ENCODE assay signal across 1 cellular context in genomic region chr4:153564630-153565525, GRCh38.
TF ChIP-seq lines count a peak whose summit lies in the region.

No MANE protein-coding gene starts in this region.

TF ChIP-seq in HepG2, 621 proteins besides CTCF, POLR2A, EP300 and RAD21 (continued from another document and continues in another):
- TF ChIP-seq, protein P1, sequence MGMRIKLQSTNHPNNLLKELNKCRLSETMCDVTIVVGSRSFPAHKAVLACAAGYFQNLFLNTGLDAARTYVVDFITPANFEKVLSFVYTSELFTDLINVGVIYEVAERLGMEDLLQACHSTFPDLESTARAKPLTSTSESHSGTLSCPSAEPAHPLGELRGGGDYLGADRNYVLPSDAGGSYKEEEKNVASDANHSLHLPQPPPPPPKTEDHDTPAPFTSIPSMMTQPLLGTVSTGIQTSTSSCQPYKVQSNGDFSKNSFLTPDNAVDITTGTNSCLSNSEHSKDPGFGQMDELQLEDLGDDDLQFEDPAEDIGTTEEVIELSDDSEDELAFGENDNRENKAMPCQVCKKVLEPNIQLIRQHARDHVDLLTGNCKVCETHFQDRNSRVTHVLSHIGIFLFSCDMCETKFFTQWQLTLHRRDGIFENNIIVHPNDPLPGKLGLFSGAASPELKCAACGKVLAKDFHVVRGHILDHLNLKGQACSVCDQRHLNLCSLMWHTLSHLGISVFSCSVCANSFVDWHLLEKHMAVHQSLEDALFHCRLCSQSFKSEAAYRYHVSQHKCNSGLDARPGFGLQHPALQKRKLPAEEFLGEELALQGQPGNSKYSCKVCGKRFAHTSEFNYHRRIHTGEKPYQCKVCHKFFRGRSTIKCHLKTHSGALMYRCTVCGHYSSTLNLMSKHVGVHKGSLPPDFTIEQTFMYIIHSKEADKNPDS (CRISPR knock-in tag; IDR thresholded peaks at IDR 0.05), result no peak
- TF ChIP-seq ELF4 (CRISPR knock-in tag; IDR thresholded peaks at IDR 0.05; ENCODE audit: borderline replicate concordance) (no peak), NFKB2 (CRISPR knock-in tag; IDR thresholded peaks at IDR 0.05; ENCODE audit: borderline replicate concordance) (no peak), SOX5 (CRISPR knock-in tag; IDR thresholded peaks at IDR 0.05; ENCODE audit: borderline replicate concordance) (peak; percentile 96), ETV5 (CRISPR knock-in tag; IDR thresholded peaks at IDR 0.05; ENCODE audit: borderline replicate concordance) (peak; percentile 41; the same call in 1 of the 2 replicates), NFYC (CRISPR knock-in tag; IDR thresholded peaks at IDR 0.05) (no peak), ZNF841 (CRISPR knock-in tag; IDR thresholded peaks at IDR 0.05; ENCODE audit: borderline replicate concordance) (no peak), KDM1A (CRISPR knock-in tag; IDR thresholded peaks at IDR 0.05) (peak; percentile 57; the same call in 1 of the 2 replicates), BCL6 (CRISPR knock-in tag; IDR thresholded peaks at IDR 0.05) (peak; percentile 85; the same call in 1 of the 2 replicates), JUN (CRISPR knock-in tag; IDR thresholded peaks at IDR 0.05) (peak; percentile 95), ZNF275 (CRISPR knock-in tag; IDR thresholded peaks at IDR 0.05; ENCODE audit: borderline replicate concordance) (no peak; the same call in 1 of the 2 replicates), ZNF652 (CRISPR knock-in tag; IDR thresholded peaks at IDR 0.05; ENCODE audit: borderline replicate concordance, low read depth) (no peak; the same call in 1 of the 2 replicates), ZNF460 (CRISPR knock-in tag; IDR thresholded peaks at IDR 0.05; ENCODE audit: borderline replicate concordance) (no peak; the same call in 1 of the 2 replicates), RAD51 (IDR thresholded peaks at IDR 0.05; ENCODE audit: borderline replicate concordance) (no peak), ZNF839 (CRISPR knock-in tag; IDR thresholded peaks at IDR 0.05; ENCODE audit: borderline replicate concordance) (no peak), ZNF354B (CRISPR knock-in tag; IDR thresholded peaks at IDR 0.05) (no peak), ZSCAN5A (CRISPR knock-in tag; IDR thresholded peaks at IDR 0.05; ENCODE audit: borderline replicate concordance) (0 out of 2 replicates have a peak, but pooled peaks have one; percentile 68), SNAI1 (CRISPR knock-in tag; IDR thresholded peaks at IDR 0.05; ENCODE audit: borderline replicate concordance) (no peak), ZNF414 (CRISPR knock-in tag; IDR thresholded peaks at IDR 0.05) (0 out of 2 replicates have a peak, but pooled peaks have one; percentile 67), CENPT (CRISPR knock-in tag; IDR thresholded peaks at IDR 0.05; ENCODE audit: low read depth) (no peak), THAP11 (CRISPR knock-in tag; IDR thresholded peaks at IDR 0.05) (peak; percentile 76), GRHL1 (CRISPR knock-in tag; conservative IDR thresholded peaks at IDR 0.05) (no peak), TCF7 (IDR thresholded peaks at IDR 0.05; ENCODE audit: low read depth) (peak; percentile 44), ZNF143 (CRISPR knock-in tag; IDR thresholded peaks at IDR 0.05) (no peak), ZNF549 (CRISPR knock-in tag; IDR thresholded peaks at IDR 0.05) (no peak), ZNF552 (CRISPR knock-in tag; IDR thresholded peaks at IDR 0.05; ENCODE audit: borderline replicate concordance) (no peak), ZNF850 (CRISPR knock-in tag; conservative IDR thresholded peaks at IDR 0.05) (no peak), ZNF567 (CRISPR knock-in tag; IDR thresholded peaks at IDR 0.05; ENCODE audit: borderline replicate concordance) (no peak), ZNF484 (CRISPR knock-in tag; IDR thresholded peaks at IDR 0.05; ENCODE audit: borderline replicate concordance, low read depth) (no peak), ZNF577 (CRISPR knock-in tag; IDR thresholded peaks at IDR 0.05; ENCODE audit: borderline replicate concordance, low read depth) (no peak), BATF2 (CRISPR knock-in tag; IDR thresholded peaks at IDR 0.05) (no peak), UBTF (CRISPR knock-in tag; IDR thresholded peaks at IDR 0.05) (no peak), ZBTB43 (CRISPR knock-in tag; conservative IDR thresholded peaks at IDR 0.05) (no peak), ZNF784 (CRISPR knock-in tag; IDR thresholded peaks at IDR 0.05; ENCODE audit: borderline replicate concordance) (no peak), ZNF430 (CRISPR knock-in tag; IDR thresholded peaks at IDR 0.05) (peak; percentile 83; the same call in 1 of the 2 replicates), PAF1 (CRISPR knock-in tag; IDR thresholded peaks at IDR 0.05) (no peak), BRCA1 (CRISPR knock-in tag; IDR thresholded peaks at IDR 0.05) (no peak), ZNF878 (CRISPR knock-in tag; IDR thresholded peaks at IDR 0.05) (peak; percentile 38; the same call in 1 of the 2 replicates), DMAP1 (CRISPR knock-in tag; IDR thresholded peaks at IDR 0.05) (0 out of 2 replicates have a peak, but pooled peaks have one; percentile 61), FOXA1 (IDR thresholded peaks at IDR 0.05) (peak; percentile 86), FOXA1 (CRISPR knock-in tag; IDR thresholded peaks at IDR 0.05) (peak; percentile 95), ZNF501 (CRISPR knock-in tag; IDR thresholded peaks at IDR 0.05) (no peak; the same call in 1 of the 2 replicates), AGO1 (IDR thresholded peaks at IDR 0.05; ENCODE audit: low read depth, low read length, poor library complexity, severe bottlenecking) (no peak)
- TF ChIP-seq, protein P2, sequence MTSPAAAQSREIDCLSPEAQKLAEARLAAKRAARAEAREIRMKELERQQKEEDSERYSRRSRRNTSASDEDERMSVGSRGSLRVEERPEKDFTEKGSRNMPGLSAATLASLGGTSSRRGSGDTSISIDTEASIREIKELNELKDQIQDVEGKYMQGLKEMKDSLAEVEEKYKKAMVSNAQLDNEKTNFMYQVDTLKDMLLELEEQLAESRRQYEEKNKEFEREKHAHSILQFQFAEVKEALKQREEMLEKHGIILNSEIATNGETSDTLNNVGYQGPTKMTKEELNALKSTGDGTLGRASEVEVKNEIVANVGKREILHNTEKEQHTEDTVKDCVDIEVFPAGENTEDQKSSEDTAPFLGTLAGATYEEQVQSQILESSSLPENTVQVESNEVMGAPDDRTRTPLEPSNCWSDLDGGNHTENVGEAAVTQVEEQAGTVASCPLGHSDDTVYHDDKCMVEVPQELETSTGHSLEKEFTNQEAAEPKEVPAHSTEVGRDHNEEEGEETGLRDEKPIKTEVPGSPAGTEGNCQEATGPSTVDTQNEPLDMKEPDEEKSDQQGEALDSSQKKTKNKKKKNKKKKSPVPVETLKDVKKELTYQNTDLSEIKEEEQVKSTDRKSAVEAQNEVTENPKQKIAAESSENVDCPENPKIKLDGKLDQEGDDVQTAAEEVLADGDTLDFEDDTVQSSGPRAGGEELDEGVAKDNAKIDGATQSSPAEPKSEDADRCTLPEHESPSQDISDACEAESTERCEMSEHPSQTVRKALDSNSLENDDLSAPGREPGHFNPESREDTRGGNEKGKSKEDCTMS (CRISPR knock-in tag; conservative IDR thresholded peaks at IDR 0.05), result no peak
- TF ChIP-seq, protein P3, sequence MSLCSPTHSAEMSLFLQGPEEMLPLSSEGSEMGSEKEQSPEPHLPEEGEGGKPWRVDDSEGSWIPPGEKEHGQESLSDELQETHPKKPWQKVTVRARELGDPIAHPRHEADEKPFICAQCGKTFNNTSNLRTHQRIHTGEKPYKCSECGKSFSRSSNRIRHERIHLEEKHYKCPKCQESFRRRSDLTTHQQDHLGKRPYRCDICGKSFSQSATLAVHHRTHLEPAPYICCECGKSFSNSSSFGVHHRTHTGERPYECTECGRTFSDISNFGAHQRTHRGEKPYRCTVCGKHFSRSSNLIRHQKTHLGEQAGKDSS (CRISPR knock-in tag; IDR thresholded peaks at IDR 0.05; ENCODE audit: borderline replicate concordance, low read depth), result peak; percentile 70; the same call in 1 of the 2 replicates
- TF ChIP-seq, protein P4, sequence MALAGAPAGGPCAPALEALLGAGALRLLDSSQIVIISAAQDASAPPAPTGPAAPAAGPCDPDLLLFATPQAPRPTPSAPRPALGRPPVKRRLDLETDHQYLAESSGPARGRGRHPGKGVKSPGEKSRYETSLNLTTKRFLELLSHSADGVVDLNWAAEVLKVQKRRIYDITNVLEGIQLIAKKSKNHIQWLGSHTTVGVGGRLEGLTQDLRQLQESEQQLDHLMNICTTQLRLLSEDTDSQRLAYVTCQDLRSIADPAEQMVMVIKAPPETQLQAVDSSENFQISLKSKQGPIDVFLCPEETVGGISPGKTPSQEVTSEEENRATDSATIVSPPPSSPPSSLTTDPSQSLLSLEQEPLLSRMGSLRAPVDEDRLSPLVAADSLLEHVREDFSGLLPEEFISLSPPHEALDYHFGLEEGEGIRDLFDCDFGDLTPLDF (CRISPR knock-in tag; IDR thresholded peaks at IDR 0.05), result no peak
- TF ChIP-seq, protein P5, sequence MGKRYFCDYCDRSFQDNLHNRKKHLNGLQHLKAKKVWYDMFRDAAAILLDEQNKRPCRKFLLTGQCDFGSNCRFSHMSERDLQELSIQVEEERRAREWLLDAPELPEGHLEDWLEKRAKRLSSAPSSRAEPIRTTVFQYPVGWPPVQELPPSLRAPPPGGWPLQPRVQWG (CRISPR knock-in tag; IDR thresholded peaks at IDR 0.05; ENCODE audit: borderline replicate concordance, low read depth), result no peak
